Comparison of ENCODE assay signal across 1 cellular context in the genomic region with DNA sequence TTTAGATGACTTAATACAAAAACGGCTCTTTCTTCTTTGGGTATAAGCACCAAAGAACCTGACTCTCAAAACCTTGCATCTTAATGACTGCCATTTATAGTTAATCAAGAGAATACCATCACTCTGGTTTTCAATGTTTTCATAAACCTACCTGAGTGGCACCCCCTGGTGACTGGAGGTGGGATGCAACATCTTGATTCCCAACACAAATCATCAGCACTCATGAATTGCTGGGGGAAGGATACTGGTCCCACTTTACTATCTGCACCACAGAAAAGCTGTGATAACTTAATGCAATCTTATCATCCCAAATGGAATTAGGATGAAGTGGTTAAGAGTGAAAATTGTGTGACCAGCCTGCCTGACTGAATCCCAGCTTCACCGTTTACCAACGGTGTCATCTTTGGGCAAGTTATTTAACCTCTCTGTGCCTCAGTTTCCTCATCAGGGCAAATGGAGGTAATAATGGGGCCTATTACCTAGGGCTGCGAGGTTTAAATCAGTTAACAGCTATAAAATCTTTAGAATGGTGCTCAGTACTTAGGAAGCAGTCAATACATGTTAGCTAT.
TF ChIP-seq lines count a peak whose summit lies in the region.

No MANE protein-coding gene starts in this region.

TF ChIP-seq in endothelial cell of umbilical vein, 7 proteins besides CTCF, POLR2A, EP300 and RAD21 (continued from another document):
- TF ChIP-seq EZH2 (IDR thresholded peaks at IDR 0.05; ENCODE audit: borderline replicate concordance, low read depth, low read length, severe bottlenecking) (no peak), JUN (IDR thresholded peaks at IDR 0.05; ENCODE audit: borderline replicate concordance, insufficient read depth, insufficient read length, low read depth) (no peak), GATA2 (IDR thresholded peaks at IDR 0.05; ENCODE audit: insufficient read depth, insufficient read length, low read depth, low read length) (no peak), POLR2AphosphoS5 (IDR thresholded peaks at IDR 0.05; ENCODE audit: insufficient read depth, low read depth, low read length) (no peak), MAX (IDR thresholded peaks at IDR 0.05; ENCODE audit: insufficient read depth, insufficient read length) (no peak)
